Comparison of ENCODE assay signal across 1 cellular context in genomic region chr4:148261861-148262260, GRCh38.
A peak's percentile ranks its signal among the peaks of the same experiment; 100 is the strongest.
TF ChIP-seq lines count a peak whose summit lies in the region.

No MANE protein-coding gene starts in this region.

TF ChIP-seq in HEK293, 187 proteins besides CTCF, POLR2A, EP300 and RAD21 (continued from another document):
- TF ChIP-seq ZNF777 (tag by site-specific recombination; IDR thresholded peaks at IDR 0.05; ENCODE audit: borderline replicate concordance) (no peak), ZBTB1 (tag by site-specific recombination; IDR thresholded peaks at IDR 0.05) (0 out of 2 replicates have a peak, but pooled peaks have one; percentile 34), ZNF23 (tag by site-specific recombination; IDR thresholded peaks at IDR 0.05; ENCODE audit: borderline replicate concordance) (no peak), ZBTB44 (tag by site-specific recombination; IDR thresholded peaks at IDR 0.05) (peak; percentile 64), ZNF792 (tag by site-specific recombination; IDR thresholded peaks at IDR 0.05) (0 out of 2 replicates have a peak, but pooled peaks have one; percentile 19), ZFP37 (tag by site-specific recombination; IDR thresholded peaks at IDR 0.05) (no peak), ZNF248 (tag by site-specific recombination; IDR thresholded peaks at IDR 0.05) (no peak), BCL6B (tag by site-specific recombination; IDR thresholded peaks at IDR 0.05) (peak; percentile 93), ZEB2 (tag by site-specific recombination; IDR thresholded peaks at IDR 0.05) (peak; percentile 80), ZNF473 (tag by site-specific recombination; IDR thresholded peaks at IDR 0.05) (no peak), ZNF639 (tag by site-specific recombination; IDR thresholded peaks at IDR 0.05) (0 out of 2 replicates have a peak, but pooled peaks have one; percentile 19), ZNF843 (tag by site-specific recombination; IDR thresholded peaks at IDR 0.05) (peak; percentile 98), ZNF10 (tag by site-specific recombination; IDR thresholded peaks at IDR 0.05) (peak; percentile 89), ZNF18 (tag by site-specific recombination; IDR thresholded peaks at IDR 0.05) (peak; percentile 75)
